Comparison of ENCODE assay signal across 11 cellular contexts in the genomic region with DNA sequence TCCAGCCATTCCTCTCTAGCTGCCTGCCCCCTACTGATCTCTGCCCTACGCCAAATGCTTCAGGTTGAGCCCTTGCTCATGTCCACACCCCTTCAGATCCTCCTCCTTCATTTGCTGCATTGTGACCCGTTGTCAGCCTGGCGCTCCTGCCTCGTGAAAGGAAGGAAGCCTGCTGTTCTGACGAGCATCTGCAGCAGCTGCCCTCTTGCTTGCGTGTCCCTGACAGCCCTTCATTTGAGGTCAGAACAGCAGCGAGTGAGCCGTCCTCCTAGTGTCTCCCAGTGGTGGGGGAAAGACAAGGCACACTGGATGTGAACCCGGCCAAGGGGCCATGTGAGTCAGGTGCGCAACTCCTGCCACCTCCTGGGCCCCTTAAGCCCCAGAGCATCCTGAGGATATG. TPM values are rescaled to one million over a fixed set of nuclear protein-coding genes. Genes with fewer than 3 reads are reported as not detected.
DNase-seq lines count a peak whose midpoint lies in the region; ATAC-seq and TF ChIP-seq lines count a peak whose summit lies in the region.
"Had no signal": no experiment of that assay in that cellular context is flagged by ENCODE, and none has a peak within 500 bp of the region (broad histone marks: within the 10 kb centered on the region; RNA-seq: fewer than 3 reads in every experiment).

No MANE protein-coding gene starts in this region.

- H3K9me3 ChIP-seq in DND-41 (ENCODE audit: insufficient read depth, low read length, severe bottlenecking) = no peaks in the 10 kb centered on the region
- H3K9me3 ChIP-seq: left lung, psoas muscle had no signal

- H4K20me1 ChIP-seq in DND-41 (ENCODE audit: insufficient read depth, low read length) = no peaks in the 10 kb centered on the region

- DNase-seq in DND-41 (no peak), H7 (peak; percentile 82), SK-N-DZ (ENCODE audit: low spot score) (peak; percentile 84), lung microvascular endothelial cell (ENCODE audit: low read depth in 2 of 2) (peak; percentile 24 to 38), glomerular visceral epithelial cell (ENCODE audit: extremely low spot score) (no peak), NCI-H1105 treated with DMSO at 0.1 percent for 48 hours (lab: John Stamatoyannopoulos, UW) (no peak), COLO668 (lab: John Stamatoyannopoulos, UW; ENCODE audit: unreplicated experiment) (no peak)
- DNase-seq: left lung, NCI-H2029, psoas muscle had no signal

- no peak for TF ChIP-seq CTCF in DND-41 (IDR thresholded peaks at IDR 0.05; ENCODE audit: borderline replicate concordance, extremely low read depth, low read length, poor library complexity, severe bottlenecking)

- H3K27me3 ChIP-seq in DND-41 (ENCODE audit: insufficient read depth, low read length, poor library complexity) (peaks cover 23% of the 10 kb centered on the region), H7 (ENCODE audit: control insufficient read depth, insufficient read depth, low read length) (peaks cover 28% of the 10 kb centered on the region)

- H3K36me3 ChIP-seq in DND-41 (ENCODE audit: insufficient read depth, low read length) (no peaks in the 10 kb centered on the region), H7 (replicated peaks; ENCODE audit: control insufficient read depth, insufficient read depth, low read length) (no peaks in the 10 kb centered on the region)
- H3K36me3 ChIP-seq: left lung had no signal

- no peak overlapping the region for H3K4me2 ChIP-seq in DND-41 (ENCODE audit: insufficient read depth, low read length)

- H3K79me2 ChIP-seq in DND-41 (ENCODE audit: insufficient read depth, low read length) = no peaks in the 10 kb centered on the region

- H2AFZ ChIP-seq in DND-41 (ENCODE audit: low read depth, low read length) = peak overlapping the region; percentile 36

- no peak overlapping the region for H3K9ac ChIP-seq in DND-41 (ENCODE audit: low read depth, low read length)

- no peaks in the 10 kb centered on the region for H3K4me1 ChIP-seq in DND-41 (ENCODE audit: insufficient read depth, low read length)
- H3K4me1 ChIP-seq: psoas muscle had no signal

- ATAC-seq in DND-41 (ENCODE audit: insufficient read depth, low read depth) = 0 out of 3 replicates have a peak, but pooled peaks have one; percentile 35
- ATAC-seq: left lung, psoas muscle had no signal

- H3K27ac ChIP-seq in DND-41 (ENCODE audit: low read length) = no peak overlapping the region
- H3K27ac ChIP-seq: left lung, psoas muscle had no signal

- H3K4me3 ChIP-seq in DND-41 (ENCODE audit: low read depth in 1 of 2, low read length in 2 of 2) = no peak overlapping the region
- no peak overlapping the region for H3K4me3 ChIP-seq in H7 (ENCODE audit: insufficient read depth, low read depth, low read length)
- H3K4me3 ChIP-seq: left lung, psoas muscle had no signal

RNA-seq across cellular contexts. Expression of a gene that starts 3.0 kb away (rescaled TPM):
- 0.42 and 1.4 TPM in 2 replicates for total RNA-seq in H7 (2014; rRNA removed; shearing (Covaris generic))
- 2.4 and 3.7 TPM in 2 replicates for polyA plus RNA-seq in SK-N-DZ (2014; cell fraction: cytosol; rRNA removed)
- polyA plus RNA-seq in SK-N-DZ (2014; cell fraction: nucleus; rRNA removed) = 3.6 and 12.3 TPM in 2 replicates
- total RNA-seq in lung microvascular endothelial cell = not detected in 2 replicates
- total RNA-seq: bronchial epithelial cell had no signal

RNA-seq across cellular contexts. Expression of a gene that starts 14.5 kb away (rescaled TPM):
- 34.4 and 40.3 TPM in 2 replicates for total RNA-seq in H7 (2014; rRNA removed; shearing (Covaris generic))
- 53.1 and 59.3 TPM in 2 replicates for polyA plus RNA-seq in SK-N-DZ (2014; cell fraction: cytosol; rRNA removed)
- polyA plus RNA-seq in SK-N-DZ (2014; cell fraction: nucleus; rRNA removed) = 127 and 189 TPM in 2 replicates
- total RNA-seq in lung microvascular endothelial cell = 6.3 and 8.5 TPM in 2 replicates

RNA-seq across cellular contexts. Expression of a gene that starts 20.2 kb away (rescaled TPM):
- total RNA-seq in H7 (2014; rRNA removed; shearing (Covaris generic)) = 72.1 and 77.6 TPM in 2 replicates
- polyA plus RNA-seq in SK-N-DZ (2014; cell fraction: cytosol; rRNA removed) = 56.6 and 71.0 TPM in 2 replicates
- 124 and 133 TPM in 2 replicates for polyA plus RNA-seq in SK-N-DZ (2014; cell fraction: nucleus; rRNA removed)
- total RNA-seq in lung microvascular endothelial cell = 28.3 and 43.5 TPM in 2 replicates

RNA-seq across cellular contexts. Expression of a gene that starts 40.7 kb away (rescaled TPM):
- 26.9 and 31.2 TPM in 2 replicates for total RNA-seq in H7 (2014; rRNA removed; shearing (Covaris generic))
- polyA plus RNA-seq in SK-N-DZ (2014; cell fraction: cytosol; rRNA removed) = 121 and 129 TPM in 2 replicates
- polyA plus RNA-seq in SK-N-DZ (2014; cell fraction: nucleus; rRNA removed) = 381 and 391 TPM in 2 replicates
- 34.4 and 44.0 TPM in 2 replicates for total RNA-seq in lung microvascular endothelial cell

RNA-seq across cellular contexts. Expression of a gene that starts 49.3 kb away (rescaled TPM):
- total RNA-seq in H7 (2014; rRNA removed; shearing (Covaris generic)) = 293 and 322 TPM in 2 replicates
- 296 and 349 TPM in 2 replicates for polyA plus RNA-seq in SK-N-DZ (2014; cell fraction: cytosol; rRNA removed)
- 249 and 259 TPM in 2 replicates for polyA plus RNA-seq in SK-N-DZ (2014; cell fraction: nucleus; rRNA removed)
- 69.8 and 70.2 TPM in 2 replicates for total RNA-seq in lung microvascular endothelial cell

Comparison
In these comparisons a context has a peak if more than half of its experiments do, and no peak if none do; other contexts are left out.
1. DNase-seq: peak in H7 (single experiment), SK-N-DZ (single experiment) and lung microvascular endothelial cell (2 of 2); none in DND-41 (single experiment), glomerular visceral epithelial cell (single experiment), NCI-H1105 treated with DMSO at 0.1 percent for 48 hours (single experiment) and COLO668 (single experiment).